In genomic region chrX:46366597-46367207, GRCh38 we compare ENCODE assay signal across 1 cellular context.
TF ChIP-seq lines count a peak whose summit lies in the region.

No MANE protein-coding gene starts in this region.

TF ChIP-seq in H1, 55 proteins besides CTCF, POLR2A, EP300 and RAD21:
- TF ChIP-seq EGR1 (IDR thresholded peaks at IDR 0.05; ENCODE audit: borderline replicate concordance, low read depth, low read length) (no peak), TAF7 (optimal IDR thresholded peaks at IDR 0.05; ENCODE audit: borderline replicate concordance, low read depth, low read length) (peak; percentile 57), SAP30 (IDR thresholded peaks at IDR 0.05; ENCODE audit: insufficient read depth, insufficient replicate concordance, low read length) (no peak), TBP (IDR thresholded peaks at IDR 0.05; ENCODE audit: low read depth, low read length) (peak; percentile 49), ASH2L (IDR thresholded peaks at IDR 0.05; ENCODE audit: low read length) (no peak)
